In the genomic region with DNA sequence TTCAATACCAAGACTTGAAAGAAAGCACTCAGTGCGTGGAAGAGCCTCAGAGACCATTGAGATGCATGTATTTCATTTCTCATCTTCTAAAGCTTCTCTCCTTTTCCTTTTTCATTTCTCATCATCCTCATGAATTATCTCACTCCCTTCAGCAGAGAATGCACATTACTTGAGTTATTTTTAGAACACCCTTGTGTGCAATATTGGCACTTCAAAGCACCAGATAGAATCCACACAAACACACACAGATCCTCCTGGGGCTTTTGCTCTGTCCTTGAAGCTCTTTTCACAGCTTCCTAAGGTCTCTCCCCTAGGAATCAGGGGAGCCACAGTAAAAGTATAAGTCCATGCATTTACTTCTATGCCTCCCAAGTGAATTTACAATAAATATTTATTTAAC, we compare ENCODE assay signal across 25 cellular contexts. TPM values are rescaled to one million over a fixed set of nuclear protein-coding genes. Genes with fewer than 3 reads are reported as not detected.
"Had no signal": no experiment of that assay in that cellular context is flagged by ENCODE, and none has a peak within 500 bp of the region (broad histone marks: within the 10 kb centered on the region; RNA-seq: fewer than 3 reads in every experiment).

No MANE protein-coding gene starts in this region.

- ATAC-seq: foreskin keratinocyte; gastroesophageal sphincter; left lung; lower lobe of right lung; natural killer cell; pancreas; sciatic nerve; stimulated activated effector memory CD8-positive, alpha-beta T cell treated with anti-CD3 and anti-CD28 coated beads, Interleukin-12 subunit alpha, Interleukin-12 subunit beta, amount 100 ng/mL, for 72 hours had no signal

- H3K36me3 Mint-ChIP-seq: stimulated activated effector memory CD8-positive, alpha-beta T cell treated with anti-CD3 and anti-CD28 coated beads, Interleukin-12 subunit alpha, Interleukin-12 subunit beta, amount 100 ng/mL, for 72 hours had no signal

- H3K4me3 Mint-ChIP-seq: dendritic cell treated with granulocyte-macrophage colony-stimulating factor and Interleukin-4, amounts not matched to agents 40 ng/mL and 50 ng/mL, for 4 days; natural killer cell; neural crest cell; stimulated activated effector memory CD8-positive, alpha-beta T cell treated with anti-CD3 and anti-CD28 coated beads, Interleukin-12 subunit alpha, Interleukin-12 subunit beta, amount 100 ng/mL, for 72 hours had no signal

- H3K4me3 ChIP-seq: colonic mucosa, esophagus muscularis mucosa, gastroesophageal sphincter, heart right ventricle, left lung, lower lobe of right lung, pancreas, stomach, thyroid gland, vagina had no signal

- H3K4me1 Mint-ChIP-seq: natural killer cell; neural crest cell; stimulated activated effector memory CD8-positive, alpha-beta T cell treated with anti-CD3 and anti-CD28 coated beads, Interleukin-12 subunit alpha, Interleukin-12 subunit beta, amount 100 ng/mL, for 72 hours had no signal

- H3K27ac Mint-ChIP-seq: dendritic cell treated with granulocyte-macrophage colony-stimulating factor and Interleukin-4, amounts not matched to agents 40 ng/mL and 50 ng/mL, for 4 days; natural killer cell; stimulated activated effector memory CD8-positive, alpha-beta T cell treated with anti-CD3 and anti-CD28 coated beads, Interleukin-12 subunit alpha, Interleukin-12 subunit beta, amount 100 ng/mL, for 72 hours had no signal

- DNase-seq: colonic mucosa; effector memory CD4-positive, alpha-beta T cell; foreskin keratinocyte; heart right ventricle; hippocampal formation; left cardiac atrium; left lung; lower lobe of right lung; natural killer cell; pancreas; retina; stimulated activated CD4-positive, alpha-beta T cell treated with anti-CD3 and anti-CD28 coated beads, Interleukin-2, amount 100 ng/mL, for 24 hours; stimulated activated CD4-positive, alpha-beta T cell treated with anti-CD3 and anti-CD28 coated beads, Interleukin-4, amount 100 ng/mL, for 24 hours; stimulated activated naive CD4-positive, alpha-beta T cell treated with Interleukin-2 at 50 U/mL for 16 hours; stomach; thyroid gland; trophoblast cell had no signal

- H3K9me3 ChIP-seq: colonic mucosa, neutrophil, pancreas, thyroid gland, vagina had no signal

- H3K27ac ChIP-seq: colonic mucosa, esophagus muscularis mucosa, foreskin keratinocyte, gastroesophageal sphincter, heart right ventricle, left lung, lower lobe of right lung, neutrophil, pancreas, stomach, thyroid gland, vagina had no signal

- H3K27me3 ChIP-seq: colonic mucosa, esophagus muscularis mucosa, gastroesophageal sphincter, heart right ventricle, left lung, pancreas, stomach, thyroid gland, vagina had no signal

- H3K36me3 ChIP-seq: colonic mucosa, esophagus muscularis mucosa, gastroesophageal sphincter, heart right ventricle, left lung, lower lobe of right lung, neutrophil, pancreas, stomach, thyroid gland, vagina had no signal

RNA-seq across cellular contexts. Expression of a gene that starts 18.3 kb away (rescaled TPM):
- total RNA-seq: foreskin keratinocyte had no signal
- polyA plus RNA-seq: foreskin keratinocyte had no signal
